In genomic region chr3:141419946-141420345, GRCh38 we compare ENCODE assay signal across 19 cellular contexts. TPM values are rescaled to one million over a fixed set of nuclear protein-coding genes. Genes with fewer than 3 reads are reported as not detected.
A peak's percentile ranks its signal among the peaks of the same experiment; 100 is the strongest.
DNase-seq lines count a peak whose midpoint lies in the region; ATAC-seq and TF ChIP-seq lines count a peak whose summit lies in the region.
"Had no signal": no experiment of that assay in that cellular context is flagged by ENCODE, and none has a peak within 500 bp of the region (broad histone marks: within the 10 kb centered on the region; RNA-seq: fewer than 3 reads in every experiment).

No MANE protein-coding gene starts in this region.

- H3K36me3 Mint-ChIP-seq in T-helper 1 cell treated with Interleukin-12 subunit alpha and Interleukin-12 subunit beta and Interleukin-4 antibody, amounts not matched to agents 30 μg/mL and 1 μg/mL, for 36 hours (ENCODE audit: low read depth): peaks cover 32% of the 10 kb centered on the region
- peaks cover 44% of the 10 kb centered on the region for H3K36me3 Mint-ChIP-seq in nephron progenitor cell (ENCODE audit: low read depth)

- peaks cover 10 to 42% (median 11%) of the 10 kb centered on the region in 4 donors for H3K4me1 ChIP-seq in transverse colon
- H3K4me1 ChIP-seq: colonic mucosa had no signal

- no peaks in the 10 kb centered on the region for H3K27me3 Mint-ChIP-seq in T-helper 1 cell treated with Interleukin-12 subunit alpha and Interleukin-12 subunit beta and Interleukin-4 antibody, amounts not matched to agents 30 μg/mL and 1 μg/mL, for 36 hours (ENCODE audit: low read depth)
- no peaks in the 10 kb centered on the region for H3K27me3 Mint-ChIP-seq in nephron progenitor cell (ENCODE audit: low read depth, poor library complexity)
- H3K27me3 Mint-ChIP-seq: activated CD4-positive, alpha-beta memory T cell treated with anti-CD3 and anti-CD28 coated beads for 36 hours; progenitor cell of endocrine pancreas; stimulated activated naive CD8-positive, alpha-beta T cell treated with anti-CD3 and anti-CD28 coated beads, Interleukin-15, amount 100 ng/mL, for 72 hours had no signal

- H3K27ac ChIP-seq in dorsolateral prefrontal cortex: peak overlapping the region in 45 of 59 donors; percentile 0 to 76 (median 41)
- peak overlapping the region in 3 of 4 donors; percentile 1 to 21 (median 17) for H3K27ac ChIP-seq in transverse colon
- H3K27ac ChIP-seq: 22Rv1, colonic mucosa had no signal

- 81 to 90% methylated on average over 2 to 5 of the region's 5 CpGs for WGBS in transverse colon (ENCODE audit: low coverage in 1 of 2), 2 donors

- H3K9me3 ChIP-seq in transverse colon: no peaks in the 10 kb centered on the region
- H3K9me3 ChIP-seq: colonic mucosa, SK-N-SH had no signal

- H3K4me1 Mint-ChIP-seq in T-helper 1 cell treated with Interleukin-12 subunit alpha and Interleukin-12 subunit beta and Interleukin-4 antibody, amounts not matched to agents 30 μg/mL and 1 μg/mL, for 36 hours (ENCODE audit: low read depth): peaks cover 9% of the 10 kb centered on the region
- peaks cover 58% of the 10 kb centered on the region for H3K4me1 Mint-ChIP-seq in nephron progenitor cell

- in situ Hi-C loops in transverse colon (cut with MboI; ENCODE audit: low pct_ligation_motif_present in 1 of 4, low pct_unique_long_range_greater_than_20kb in 1 of 4, low sequenced_read_pairs in 3 of 4): no loop called here

- H3K27ac Mint-ChIP-seq in T-helper 1 cell treated with Interleukin-12 subunit alpha and Interleukin-12 subunit beta and Interleukin-4 antibody, amounts not matched to agents 30 μg/mL and 1 μg/mL, for 36 hours: peak overlapping the region; percentile 84
- peak overlapping the region; percentile 4 for H3K27ac Mint-ChIP-seq in nephron progenitor cell
- H3K27ac Mint-ChIP-seq: activated CD4-positive, alpha-beta memory T cell treated with anti-CD3 and anti-CD28 coated beads for 36 hours; progenitor cell of endocrine pancreas; stimulated activated naive CD8-positive, alpha-beta T cell treated with anti-CD3 and anti-CD28 coated beads, Interleukin-15, amount 100 ng/mL, for 72 hours had no signal

- no peak overlapping the region for H3K4me3 Mint-ChIP-seq in T-helper 1 cell treated with Interleukin-12 subunit alpha and Interleukin-12 subunit beta and Interleukin-4 antibody, amounts not matched to agents 30 μg/mL and 1 μg/mL, for 36 hours
- H3K4me3 Mint-ChIP-seq in nephron progenitor cell: no peak overlapping the region
- H3K4me3 Mint-ChIP-seq: activated CD4-positive, alpha-beta memory T cell treated with anti-CD3 and anti-CD28 coated beads for 36 hours; stimulated activated naive CD8-positive, alpha-beta T cell treated with anti-CD3 and anti-CD28 coated beads, Interleukin-15, amount 100 ng/mL, for 72 hours had no signal

- DNase-seq in T-helper 1 cell: no peak
- DNase-seq in dorsolateral prefrontal cortex: no peak
- DNase-seq in nephron progenitor cell: no peak
- DNase-seq in transverse colon: no peak
- no peak for DNase-seq in germinal center (ENCODE audit: low spot score)
- DNase-seq in central memory CD4-positive, alpha-beta T cell: no peak
- DNase-seq: activated CD4-positive, alpha-beta memory T cell treated with anti-CD3 and anti-CD28 coated beads for 36 hours; colonic mucosa; H7; hypothalamus; NCI-H187 treated with DMSO at 0.1 percent for 48 hours; NCI-H510A treated with DMSO at 0.1 percent for 48 hours; OCI-M1; SK-N-SH; stimulated activated naive CD8-positive, alpha-beta T cell treated with anti-CD3 and anti-CD28 coated beads, Interleukin-15, amount 100 ng/mL, for 72 hours had no signal

- H3K27me3 ChIP-seq in dorsolateral prefrontal cortex: no peaks in the 10 kb centered on the region
- H3K27me3 ChIP-seq in transverse colon: no peaks in the 10 kb centered on the region
- H3K27me3 ChIP-seq: colonic mucosa had no signal

- no peak for TF ChIP-seq CTCF in dorsolateral prefrontal cortex (IDR thresholded peaks at IDR 0.05 in 54 of 56, conservative IDR thresholded peaks at IDR 0.05 in 2 of 56; ENCODE audit: low read depth in 1 of 56, partially characterized antibody in 56 of 56)
- no peak for TF ChIP-seq CTCF in nephron progenitor cell (IDR thresholded peaks at IDR 0.05)
- no peak for TF ChIP-seq CTCF in transverse colon (IDR thresholded peaks at IDR 0.05)

- H3K36me3 ChIP-seq in transverse colon: peaks cover 0 to 7% (median 2%) of the 10 kb centered on the region in 4 donors
- H3K36me3 ChIP-seq: colonic mucosa had no signal

- peaks cover 8% of the 10 kb centered on the region for H3K9me3 Mint-ChIP-seq in T-helper 1 cell treated with Interleukin-12 subunit alpha and Interleukin-12 subunit beta and Interleukin-4 antibody, amounts not matched to agents 30 μg/mL and 1 μg/mL, for 36 hours
- peaks cover 8% of the 10 kb centered on the region for H3K9me3 Mint-ChIP-seq in nephron progenitor cell

- intact Hi-C loops in dorsolateral prefrontal cortex (cut with DNase I) (no loop called here), transverse colon (cut with DNase I; ENCODE audit: low total_unique reads) (loop anchor here (5.0 kb wide), 1 partner anchor 388 kb away; no protein-coding TSS in a partner anchor)

- TF ChIP-seq EP300 in transverse colon (IDR thresholded peaks at IDR 0.05; ENCODE audit: low read depth): no peak

- ATAC-seq in HG02623 (IDR thresholded peaks at IDR 0.05; ENCODE audit: unreplicated experiment): no peak
- ATAC-seq: stimulated activated naive CD8-positive, alpha-beta T cell treated with anti-CD3 and anti-CD28 coated beads, Interleukin-15, amount 100 ng/mL, for 72 hours had no signal

- TF ChIP-seq POLR2A in transverse colon (IDR thresholded peaks at IDR 0.05): no peak

- H3K4me3 ChIP-seq in dorsolateral prefrontal cortex: no peak overlapping the region
- no peak overlapping the region for H3K4me3 ChIP-seq in transverse colon
- H3K4me3 ChIP-seq: colonic mucosa had no signal

RNA-seq across cellular contexts. Expression of gene ZBTB38, which starts 51.6 kb away (rescaled TPM):
- total RNA-seq in dorsolateral prefrontal cortex: 100 to 1,000 TPM; 101 to 187 (median 131) TPM
- total RNA-seq in transverse colon: 100 to 1,000 TPM in 3 of 4 donors, 10 to 100 TPM in 1; 71.8 to 182 (median 169) TPM
